28 cellular contexts compared by ENCODE assay signal in genomic region chr3:177234121-177234520, GRCh38. TPM values are rescaled to one million over a fixed set of nuclear protein-coding genes. Genes with fewer than 3 reads are reported as not detected.
A peak's percentile ranks its signal among the peaks of the same experiment; 100 is the strongest.
DNase-seq lines count a peak whose midpoint lies in the region; ATAC-seq, FAIRE-seq and TF ChIP-seq lines count a peak whose summit lies in the region.
"Had no signal": no experiment of that assay in that cellular context is flagged by ENCODE, and none has a peak within 500 bp of the region (broad histone marks: within the 10 kb centered on the region; RNA-seq: fewer than 3 reads in every experiment).

No MANE protein-coding gene starts in this region.

- no peaks in the 10 kb centered on the region for H3K9me1 ChIP-seq in endothelial cell of umbilical vein (replicated peaks; ENCODE audit: control insufficient read depth, extremely low read depth, insufficient read depth, low read length)

- peak overlapping the region; percentile 16 for H2AFZ ChIP-seq in endothelial cell of umbilical vein (ENCODE audit: low read depth, low read length)
- H2AFZ ChIP-seq: PC-9 had no signal

- dilution Hi-C loops in endothelial cell of umbilical vein (cut with MboI; ENCODE audit: extremely low pct_ligation_motif_present, low sequenced_read_pairs), result no loop called here

- POLR2A ChIA-PET in endothelial cell of umbilical vein (lab: Charles Lee), result no interaction called here

- H3K4me3 ChIP-seq in endothelial cell of umbilical vein (replicated peaks in 1 of 3; ENCODE audit: insufficient read depth in 1 of 3, low read depth in 1 of 3, low read length in 3 of 3), result no peak overlapping the region
- H3K4me3 ChIP-seq: GM12878, PC-9, SJSA1 had no signal

- intact Hi-C loops in endothelial cell of umbilical vein (cut with micrococcal nuclease), result loop anchor here (1.0 kb wide), 2 partner anchors 111 to 124 kb away; no protein-coding TSS in a partner anchor

- no peaks in the 10 kb centered on the region for H3K27me3 ChIP-seq in endothelial cell of umbilical vein (ENCODE audit: control insufficient read depth in 2 of 2, insufficient read depth in 2 of 2, low read length in 2 of 2)
- H3K27me3 ChIP-seq: SJSA1 had no signal

- CTCF ChIA-PET in endothelial cell of umbilical vein (lab: Charles Lee), result interaction anchor here (1.6 kb wide), 1 partner anchor 15 kb away, joined by 3 read pairs; no protein-coding TSS in a partner anchor

- no peak for TF ChIP-seq CTCF in endothelial cell of umbilical vein (IDR thresholded peaks at IDR 0.05; ENCODE audit: extremely low read depth in 1 of 2, insufficient read depth in 1 of 2, low read depth in 1 of 2, low read length in 2 of 2)

- peaks cover 7% of the 10 kb centered on the region for H3K4me1 ChIP-seq in endothelial cell of umbilical vein (ENCODE audit: control insufficient read depth, extremely low read depth, insufficient read depth, low read length)

- peak; percentile 26 for DNase-seq in DMS153 (lab: John Stamatoyannopoulos, UW)
- no peak for DNase-seq in DMS153 treated with DMSO at 0.1 percent for 48 hours (lab: John Stamatoyannopoulos, UW; ENCODE audit: unreplicated experiment)
- DNase-seq in NCI-H748 treated with DMSO at 0.1 percent for 48 hours (lab: John Stamatoyannopoulos, UW), result peak; percentile 26
- DNase-seq in endothelial cell of umbilical vein (ENCODE audit: low read depth, low spot score), result peak; percentile 55
- DNase-seq in lung microvascular endothelial cell (ENCODE audit: low read depth in 2 of 2), result peak; percentile 66 to 70
- DNase-seq in NCI-H146 (lab: John Stamatoyannopoulos, UW), result no peak
- no peak for DNase-seq in HCEC 1CT
- DNase-seq: ACHN; DMS79; EL; GDM1; Karpas-422; NCI-H1092 treated with DMSO at 0.1 percent for 48 hours; NCI-H2081 treated with DMSO at 0.1 percent for 48 hours; NCI-H2171; NCI-H226; NCI-H510A treated with DMSO at 0.1 percent for 48 hours; NCI-H82; NK-92 treated with Interleukin-12 subunit alpha and Interleukin-12 subunit beta, amount 100 ng/mL, for 24 hours; PC-9; Right ventricle myocardium superior; RPMI8226; T-cell had no signal

- peak overlapping the region; percentile 37 for H3K27ac ChIP-seq in endothelial cell of umbilical vein (ENCODE audit: insufficient read depth, low read depth, low read length)
- H3K27ac ChIP-seq: 22Rv1, PC-9, SJSA1 had no signal

- H3K9me3 ChIP-seq in endothelial cell of umbilical vein (replicated peaks; ENCODE audit: control insufficient read depth, insufficient read depth, low read length), result no peaks in the 10 kb centered on the region
- H3K9me3 ChIP-seq: SJSA1 had no signal

- H3K36me3 ChIP-seq in endothelial cell of umbilical vein (ENCODE audit: control insufficient read depth in 2 of 2, extremely low read depth in 1 of 2, insufficient read depth in 2 of 2, low read length in 2 of 2), result no peaks in the 10 kb centered on the region
- H3K36me3 ChIP-seq: SJSA1 had no signal

- H3K9ac ChIP-seq in endothelial cell of umbilical vein (replicated peaks; ENCODE audit: extremely low read depth, insufficient read depth, low read length), result no peak overlapping the region

- no peak for ATAC-seq in GM18907 (IDR thresholded peaks at IDR 0.05; ENCODE audit: unreplicated experiment)
- ATAC-seq: GM12878, T-cell had no signal

- no peak overlapping the region for H3K4me2 ChIP-seq in endothelial cell of umbilical vein (ENCODE audit: insufficient read depth, low read length)
- H3K4me2 ChIP-seq: PC-9 had no signal

- TF ChIP-seq POLR2A in endothelial cell of umbilical vein (IDR thresholded peaks at IDR 0.05; ENCODE audit: low read depth, low read length), result no peak

- no TSS peak for BruUV-seq in endothelial cell of umbilical vein (replicated peaks; lab: Mats Ljungman, UMichigan)

- no peaks in the 10 kb centered on the region for H3K79me2 ChIP-seq in endothelial cell of umbilical vein (ENCODE audit: control insufficient read depth, insufficient read depth, low read length)

- no peaks in the 10 kb centered on the region for H4K20me1 ChIP-seq in endothelial cell of umbilical vein (replicated peaks; ENCODE audit: control insufficient read depth, extremely low read depth, insufficient read depth, low read length)

- peak; percentile 70 for FAIRE-seq in endothelial cell of umbilical vein (lab: Jason Lieb, UNC)
- FAIRE-seq: GM12878, GM19239 had no signal

TF ChIP-seq in endothelial cell of umbilical vein, 7 proteins besides CTCF, POLR2A, EP300 and RAD21:
- no peak for TF ChIP-seq POLR2AphosphoS5 (IDR thresholded peaks at IDR 0.05; ENCODE audit: insufficient read depth, low read depth, low read length)
- peak; percentile 6 for TF ChIP-seq JUN (IDR thresholded peaks at IDR 0.05; ENCODE audit: borderline replicate concordance, insufficient read depth, insufficient read length, low read depth)

RNA-seq across cellular contexts. Expression of gene TBL1XR1, which starts 36.8 kb away (rescaled TPM):
- total RNA-seq in endothelial cell of umbilical vein (146 and 152 TPM in 2 replicates), lung microvascular endothelial cell (103 and 142 TPM in 2 replicates)
- 26.5 and 26.9 TPM in 2 replicates for polyA plus RNA-seq in endothelial cell of umbilical vein
- polyA plus RNA-seq in endothelial cell of umbilical vein (2011; cell fraction: cytosol; rRNA removed), result 24.3 and 31.9 TPM in 2 replicates
- 71.4 and 72.3 TPM in 2 replicates for polyA plus RNA-seq in endothelial cell of umbilical vein (2011; cell fraction: nucleus; rRNA removed)
- polyA plus RNA-seq in endothelial cell of umbilical vein (2012), result 35.7 and 49.3 TPM in 2 replicates
- polyA minus RNA-seq in endothelial cell of umbilical vein, result 373 and 501 TPM in 2 replicates
- 262 TPM for polyA minus RNA-seq in endothelial cell of umbilical vein (2011; cell fraction: cytosol; rRNA and poly(A)+ RNA removed)
- 229 and 284 TPM in 2 replicates for polyA minus RNA-seq in endothelial cell of umbilical vein (2011; cell fraction: nucleus; rRNA and poly(A)+ RNA removed)

Comparison
In these comparisons a context has a peak if more than half of its experiments do, and no peak if none do; other contexts are left out.
1. DNase-seq: peak in DMS153 (single experiment), NCI-H748 treated with DMSO at 0.1 percent for 48 hours (single experiment), endothelial cell of umbilical vein (single experiment) and lung microvascular endothelial cell (2 of 2); none in DMS153 treated with DMSO at 0.1 percent for 48 hours (single experiment), NCI-H146 (single experiment) and HCEC 1CT (single experiment).